Comparison of ENCODE assay signal across 9 cellular contexts in genomic region chr1:223364685-223365382, GRCh38. TPM values are rescaled to one million over a fixed set of nuclear protein-coding genes. Genes with fewer than 3 reads are reported as not detected.
DNase-seq lines count a peak whose midpoint lies in the region; ATAC-seq and TF ChIP-seq lines count a peak whose summit lies in the region.
"Had no signal": no experiment of that assay in that cellular context is flagged by ENCODE, and none has a peak within 500 bp of the region (broad histone marks: within the 10 kb centered on the region; RNA-seq: fewer than 3 reads in every experiment).

No MANE protein-coding gene starts in this region.

- H2AFZ ChIP-seq in PC-9: no peak overlapping the region

- POLR2A ChIA-PET in PC-9 (lab: Charles Lee; ENCODE audit: unreplicated experiment): interaction anchor here (0.6 kb wide), 1 partner anchor 106 kb away, joined by 3 read pairs; no protein-coding TSS in a partner anchor

- H3K36me3 ChIP-seq in PC-9 (ENCODE audit: low read depth): no peaks in the 10 kb centered on the region
- no peaks in the 10 kb centered on the region for H3K36me3 ChIP-seq in lower lobe of right lung
- no peaks in the 10 kb centered on the region for H3K36me3 ChIP-seq in stomach smooth muscle (ENCODE audit: control insufficient read depth in 2 of 2, insufficient read depth in 2 of 2, low read length in 2 of 2)

- H3K4me3 ChIP-seq in PC-9: peak overlapping the region; percentile 24; the same call in 1 of the 2 replicates
- H3K4me3 ChIP-seq in lower lobe of right lung: peak overlapping the region; percentile 56
- H3K4me3 ChIP-seq in stomach smooth muscle (ENCODE audit: low read length in 2 of 2): peak overlapping the region; percentile 51 to 71

- CTCF ChIA-PET in PC-9 (lab: Charles Lee): interaction anchor here (1.4 kb wide), 1 partner anchor 231 kb away, joined by 4 read pairs; no protein-coding TSS in a partner anchor

- BruUV-seq in PC-9 (replicated peaks; lab: Mats Ljungman, UMichigan): no TSS peak

- no peaks in the 10 kb centered on the region for H4K20me1 ChIP-seq in PC-9 (ENCODE audit: insufficient read depth)

- TF ChIP-seq CTCF in PC-9 (conservative IDR thresholded peaks at IDR 0.05) (no peak), lower lobe of right lung (IDR thresholded peaks at IDR 0.05) (no peak)

- H3F3A ChIP-seq in PC-9 (ENCODE audit: insufficient read depth, low read depth): peaks cover 9% of the 10 kb centered on the region

- H3K79me2 ChIP-seq in PC-9 (ENCODE audit: low read depth): no peaks in the 10 kb centered on the region

- H3K27ac ChIP-seq in PC-9 (no peak overlapping the region), lower lobe of right lung (no peak overlapping the region), stomach smooth muscle (ENCODE audit: low read length) (no peak overlapping the region)

- H3K27me3 ChIP-seq in PC-9 (ENCODE audit: insufficient read depth, low read depth) (peaks cover 51% of the 10 kb centered on the region), lower lobe of right lung (ENCODE audit: low read depth) (peaks cover 35% of the 10 kb centered on the region), stomach smooth muscle (ENCODE audit: control insufficient read depth in 1 of 2, insufficient read depth in 2 of 2, low read length in 2 of 2) (peaks cover 0 to 6% of the 10 kb centered on the region in 2 donors)

- DNase-seq in PC-9 (peak in 1 of 2 experiments; percentile 22), cerebellar cortex (ENCODE audit: low spot score) (peak; percentile 61), lower lobe of right lung (no peak), NCI-H446 (lab: John Stamatoyannopoulos, UW) (no peak)

- intact Hi-C loops in PC-9 (cut with micrococcal nuclease; ENCODE audit: unreplicated experiment) (loop anchor here (1.0 to 5.0 kb wide), 2 partner anchors 233 to 319 kb away; no protein-coding TSS in a partner anchor), lower lobe of right lung (cut with DNase I) (no loop called here)

- peaks cover 6% of the 10 kb centered on the region; the same call in 1 of the 2 replicates for H3K4me1 ChIP-seq in PC-9 (replicated peaks; ENCODE audit: insufficient read depth)
- H3K4me1 ChIP-seq in lower lobe of right lung: peaks cover 16% of the 10 kb centered on the region
- H3K4me1 ChIP-seq in stomach smooth muscle (ENCODE audit: control insufficient read depth, insufficient read depth, low read length): peaks cover 18% of the 10 kb centered on the region

- ATAC-seq in GM21529 (IDR thresholded peaks at IDR 0.05; ENCODE audit: unreplicated experiment) (peak; percentile 17), lower lobe of right lung (peak in 1 of 2 donors; percentile 42), GM19035 (IDR thresholded peaks at IDR 0.05; ENCODE audit: unreplicated experiment) (no peak), HG02852 (IDR thresholded peaks at IDR 0.05; ENCODE audit: unreplicated experiment) (no peak)

- H3K4me2 ChIP-seq in PC-9: peak overlapping the region; percentile 82

- H3K9me2 ChIP-seq in PC-9 (ENCODE audit: insufficient read depth): no peaks in the 10 kb centered on the region

- H3K9me3 ChIP-seq in PC-9 (ENCODE audit: insufficient read depth, low read depth): no peaks in the 10 kb centered on the region
- no peaks in the 10 kb centered on the region for H3K9me3 ChIP-seq in lower lobe of right lung
- no peaks in the 10 kb centered on the region for H3K9me3 ChIP-seq in stomach smooth muscle (ENCODE audit: control insufficient read depth in 2 of 2, low read length in 2 of 2)

- no peak overlapping the region for H3K9ac ChIP-seq in stomach smooth muscle (ENCODE audit: low read length in 2 of 2)

RNA-seq across cellular contexts. Expression of gene SUSD4, which starts 0.9 kb away (rescaled TPM):
- total RNA-seq in PC-9 (2021): 2.0 and 3.2 TPM in 2 replicates
- total RNA-seq in lower lobe of right lung: 3.7 TPM

RNA-seq across cellular contexts. Expression of gene CCDC185, which starts 28.4 kb away (rescaled TPM):
- total RNA-seq in PC-9 (2021): not detected in 2 replicates
- total RNA-seq in lower lobe of right lung: not detected
- total RNA-seq: LHCN-M2 had no signal
